1 cellular context compared by ENCODE assay signal in genomic region chr1:85438353-85438752, GRCh38.
TF ChIP-seq lines count a peak whose summit lies in the region.

No MANE protein-coding gene starts in this region.

TF ChIP-seq in HepG2, 621 proteins besides CTCF, POLR2A, EP300 and RAD21 (continued from another document):
- TF ChIP-seq PPARG (CRISPR knock-in tag; conservative IDR thresholded peaks at IDR 0.05) (peak; percentile 98), ZBTB37 (CRISPR knock-in tag; IDR thresholded peaks at IDR 0.05) (no peak), ZNF790 (CRISPR knock-in tag; IDR thresholded peaks at IDR 0.05; ENCODE audit: borderline replicate concordance) (no peak), ZNF318 (CRISPR knock-in tag; IDR thresholded peaks at IDR 0.05) (no peak), FOXC1 (CRISPR knock-in tag; IDR thresholded peaks at IDR 0.05; ENCODE audit: borderline replicate concordance) (no peak), MXD1 (CRISPR knock-in tag; IDR thresholded peaks at IDR 0.05) (no peak), ZNF446 (CRISPR knock-in tag; IDR thresholded peaks at IDR 0.05) (no peak), ZSCAN22 (CRISPR knock-in tag; IDR thresholded peaks at IDR 0.05) (no peak), ZFP1 (CRISPR knock-in tag; IDR thresholded peaks at IDR 0.05) (no peak), PHF21A (CRISPR knock-in tag; IDR thresholded peaks at IDR 0.05) (no peak), ZFP36L2 (CRISPR knock-in tag; IDR thresholded peaks at IDR 0.05) (no peak), MIXL1 (CRISPR knock-in tag; IDR thresholded peaks at IDR 0.05) (peak; percentile 70; the same call in 1 of the 2 replicates), MAFF (IDR thresholded peaks at IDR 0.05; ENCODE audit: low read depth, low read length) (peak; percentile 11; the same call in 1 of the 2 replicates), EZH2 (conservative IDR thresholded peaks at IDR 0.05; ENCODE audit: low read depth, low read length) (no peak)
TF ChIP-seq in HepG2: peak in this region for 27.
